ENCODE assay signal across 8 cellular contexts in genomic region chr17:81517339-81518112, GRCh38. TPM values are rescaled to one million over a fixed set of nuclear protein-coding genes. Genes with fewer than 3 reads are reported as not detected.
DNase-seq lines count a peak whose midpoint lies in the region; ATAC-seq and TF ChIP-seq lines count a peak whose summit lies in the region.

No MANE protein-coding gene starts in this region.

- no peak overlapping the region for H3K27ac Mint-ChIP-seq in H9
- H3K27ac Mint-ChIP-seq in activated naive CD4-positive, alpha-beta T cell treated with anti-CD3 and anti-CD28 coated beads, Interleukin-2, amount 50 U/mL, for 72 hours, result no peak overlapping the region

- peaks cover 34% of the 10 kb centered on the region for H3K27me3 Mint-ChIP-seq in H9 (ENCODE audit: low read depth)

- H3K4me1 ChIP-seq in H9 (ENCODE audit: insufficient read depth, low read length), result peaks cover 4% of the 10 kb centered on the region; the same call in 1 of the 2 replicates
- H3K4me1 ChIP-seq in tibial artery, result peaks cover 0 to 55% (median 41%) of the 10 kb centered on the region in 4 donors

- H3K56ac ChIP-seq in H9 (ENCODE audit: insufficient read length, low read depth, low read length), result no peak overlapping the region

- H3K4me2 ChIP-seq in H9 (ENCODE audit: insufficient read depth, insufficient read length, low read length), result no peak overlapping the region

- no peak overlapping the region for H2BK12ac ChIP-seq in H9 (ENCODE audit: insufficient read length, low read depth, low read length)

- H2AFZ ChIP-seq in H9 (ENCODE audit: low read length), result no peak overlapping the region

- H2BK20ac ChIP-seq in H9 (ENCODE audit: low read depth, low read length, poor library complexity, severe bottlenecking), result no peak overlapping the region

- H3K36me3 Mint-ChIP-seq in H9 (ENCODE audit: insufficient read depth in 1 of 3, low read depth in 3 of 3), result peaks cover 0 to 5% (median 0%) of the 10 kb centered on the region in 3 experiments; a peak in 1 of 7 replicates
- H3K36me3 Mint-ChIP-seq in activated naive CD4-positive, alpha-beta T cell treated with anti-CD3 and anti-CD28 coated beads, Interleukin-2, amount 50 U/mL, for 72 hours, result peaks cover 0 to 11% of the 10 kb centered on the region in 2 donors

- peaks cover 2% of the 10 kb centered on the region for H3K79me1 ChIP-seq in H9 (ENCODE audit: insufficient read depth, low read depth, low read length, poor library complexity, severe bottlenecking)

- peaks cover 7% of the 10 kb centered on the region; the same call in 1 of the 2 replicates for H3K79me2 ChIP-seq in H9 (ENCODE audit: insufficient read depth, low read length)

- TF ChIP-seq CTCF in GM12873 (IDR thresholded peaks at IDR 0.05; ENCODE audit: insufficient read depth, low read depth, low read length, missing control alignments), result peak; percentile 26
- TF ChIP-seq CTCF in H9 (conservative IDR thresholded peaks at IDR 0.05), result no peak
- TF ChIP-seq CTCF in RWPE1 (conservative IDR thresholded peaks at IDR 0.05; ENCODE audit: low read depth), result no peak
- TF ChIP-seq CTCF in tibial artery (IDR thresholded peaks at IDR 0.05), result no peak

- H3K4ac ChIP-seq in H9 (ENCODE audit: low read depth, low read length), result no peak overlapping the region

- DNase-seq in H9 (peak; percentile 70), RWPE1 (ENCODE audit: low spot score) (no peak), left ventricle myocardium superior (peak; percentile 36), tibial artery (peak in 1 of 2 donors; percentile 80), pons (ENCODE audit: low spot score) (no peak)
- no peak for DNase-seq in activated naive CD4-positive, alpha-beta T cell treated with anti-CD3 and anti-CD28 coated beads, Interleukin-2, amount 50 U/mL, for 72 hours (ENCODE audit: low spot score in 2 of 2)

- no peaks in the 10 kb centered on the region for H3K9me3 Mint-ChIP-seq in H9
- no peaks in the 10 kb centered on the region for H3K9me3 Mint-ChIP-seq in activated naive CD4-positive, alpha-beta T cell treated with anti-CD3 and anti-CD28 coated beads, Interleukin-2, amount 50 U/mL, for 72 hours

- no peak overlapping the region for H4K91ac ChIP-seq in H9 (ENCODE audit: insufficient read length, low read depth, low read length)

- H4K5ac ChIP-seq in H9 (ENCODE audit: insufficient read length, low read depth, low read length), result no peak overlapping the region

- peak overlapping the region; percentile 49 to 67; a peak in 3 of 5 replicates for H3K4me3 Mint-ChIP-seq in H9

- H3T11ph ChIP-seq in H9 (ENCODE audit: low read length), result no peak overlapping the region

- WGBS in H9 (ENCODE audit: extremely low coverage, insufficient read length, low lambda C conversion rate), result no CpG with 5 or more reads among the region's 24 CpGs

- H3K18ac ChIP-seq in H9 (ENCODE audit: insufficient read length, low read depth, low read length), result no peak overlapping the region

- H3K14ac ChIP-seq in H9 (ENCODE audit: insufficient read depth, low read length), result no peak overlapping the region

- no peak overlapping the region for H2BK120ac ChIP-seq in H9 (ENCODE audit: low read depth, low read length, poor library complexity, severe bottlenecking)

- H2BK5ac ChIP-seq in H9 (ENCODE audit: insufficient read length, low read length), result no peak overlapping the region

- peaks cover 30% of the 10 kb centered on the region for H3K23me2 ChIP-seq in H9 (ENCODE audit: insufficient read length, low read depth, low read length, poor library complexity, severe bottlenecking)

- H3K27ac ChIP-seq in H9 (ENCODE audit: insufficient read length, low read depth, low read length), result no peak overlapping the region
- H3K27ac ChIP-seq in RWPE1, result peak overlapping the region; percentile 99
- H3K27ac ChIP-seq in tibial artery, result peak overlapping the region; percentile 97 to 100

- H3K9me3 ChIP-seq in H9 (ENCODE audit: control insufficient read depth, low read depth, low read length), result no peaks in the 10 kb centered on the region
- H3K9me3 ChIP-seq in tibial artery, result no peaks in the 10 kb centered on the region

- H2AK5ac ChIP-seq in H9 (ENCODE audit: insufficient read length, low read length), result no peak overlapping the region

- no peak overlapping the region for H3K23ac ChIP-seq in H9 (ENCODE audit: insufficient read length, low read depth, low read length)

- H3K4me3 ChIP-seq in tibial artery, result peak overlapping the region; percentile 92 to 99

- no peaks in the 10 kb centered on the region for H4K20me1 ChIP-seq in H9 (ENCODE audit: control insufficient read depth, insufficient read depth, insufficient read length)

- no peak for ATAC-seq in left ventricle myocardium superior
- ATAC-seq in activated CD4-positive, CD25-positive, alpha-beta regulatory T cell treated with anti-CD3 and anti-CD28 coated beads, Interleukin-2, amount 50 U/mL, for 24 hours, result no peak
- ATAC-seq in activated naive CD4-positive, alpha-beta T cell treated with anti-CD3 and anti-CD28 coated beads, Interleukin-2, amount 50 U/mL, for 72 hours, result no peak

- H3K27me3 ChIP-seq in H9 (ENCODE audit: insufficient read depth, low read length) (no peaks in the 10 kb centered on the region; the same call in 1 of the 2 replicates), tibial artery (no peaks in the 10 kb centered on the region)

- H3K9ac ChIP-seq in H9 (ENCODE audit: extremely low read depth, insufficient read length, low read length), result no peak overlapping the region

- intact Hi-C loops in left ventricle myocardium superior (cut with micrococcal nuclease), result no loop called here
- intact Hi-C loops in tibial artery (cut with DNase I; ENCODE audit: low total_unique reads), result loop anchor here (2.0 to 5.0 kb wide), 2 partner anchors 53 to 85 kb away; no protein-coding TSS in a partner anchor

- no peak overlapping the region for H4K8ac ChIP-seq in H9 (replicated peaks; ENCODE audit: insufficient read length, low read depth, low read length)

- CTCF ChIA-PET in RWPE1 (lab: Yijun Ruan, JAX), result no interaction called here

- H3K4me1 Mint-ChIP-seq in H9, result peaks cover 21 to 25% of the 10 kb centered on the region in 2 experiments

- POLR2A ChIA-PET in RWPE1 (lab: Yijun Ruan, JAX; ENCODE audit: low non-redundant PET), result no interaction called here

- no peak overlapping the region for H2BK15ac ChIP-seq in H9 (ENCODE audit: low read depth, low read length)

- no peaks in the 10 kb centered on the region for H3K36me3 ChIP-seq in tibial artery

RNA-seq across cellular contexts. Expression of gene ACTG1, which starts 4.9 kb away (rescaled TPM):
- total RNA-seq in H9 (2021) (4,136 and 4,160 TPM in 2 replicates), left ventricle myocardium superior (357 TPM)
- total RNA-seq in activated naive CD4-positive, alpha-beta T cell treated with anti-CD3 and anti-CD28 coated beads, Interleukin-2, amount 50 U/mL, for 72 hours, result 1,000 to 10,000 TPM; 6,062 to 6,573 TPM

RNA-seq across cellular contexts. Expression of gene FSCN2, which starts 10.7 kb away (rescaled TPM):
- total RNA-seq in H9 (2021) (1.0 and 1.6 TPM in 2 replicates), left ventricle myocardium superior (0.50 TPM)
- under 1 TPM; 0.30 to 0.86 TPM for total RNA-seq in activated naive CD4-positive, alpha-beta T cell treated with anti-CD3 and anti-CD28 coated beads, Interleukin-2, amount 50 U/mL, for 72 hours

RNA-seq across cellular contexts. Expression of gene FAAP100, which starts 34.6 kb away (rescaled TPM):
- total RNA-seq in H9 (2021) (54.0 and 54.8 TPM in 2 replicates), left ventricle myocardium superior (15.4 TPM)
- 10 to 100 TPM; 19.8 to 37.9 TPM for total RNA-seq in activated naive CD4-positive, alpha-beta T cell treated with anti-CD3 and anti-CD28 coated beads, Interleukin-2, amount 50 U/mL, for 72 hours

Comparison
In these comparisons a context has a peak if more than half of its experiments do, and no peak if none do; other contexts are left out.
1. DNase-seq: peak in H9 (single experiment) and left ventricle myocardium superior (single experiment); none in RWPE1 (single experiment), pons (single experiment) and activated naive CD4-positive, alpha-beta T cell treated with anti-CD3 and anti-CD28 coated beads, Interleukin-2, amount 50 U/mL, for 72 hours (0 of 2).
2. RNA of gene ACTG1, which starts 4.9 kb away (total RNA-seq): 6,062 to 6,573 TPM in activated naive CD4-positive, alpha-beta T cell treated with anti-CD3 and anti-CD28 coated beads, Interleukin-2, amount 50 U/mL, for 72 hours and 4,136 to 4,160 TPM in H9; 357 TPM in left ventricle myocardium superior (single experiment); every median in the first group is over 10 times any median in the second.